Comparison of ENCODE assay signal across 8 cellular contexts in genomic region chr17:27496501-27496943, GRCh38. TPM values are rescaled to one million over a fixed set of nuclear protein-coding genes. Genes with fewer than 3 reads are reported as not detected.
DNase-seq lines count a peak whose midpoint lies in the region; ATAC-seq and TF ChIP-seq lines count a peak whose summit lies in the region.

No MANE protein-coding gene starts in this region.

- H3K36me3 Mint-ChIP-seq in T-helper 2 cell treated with Interferon-gamma antibody and Interleukin-4, amounts not matched to agents 5 μg/mL and 100 μg/mL, for 36 hours (ENCODE audit: low read depth), result peaks cover 22% of the 10 kb centered on the region

- H3K27me3 ChIP-seq in BE2C, result no peaks in the 10 kb centered on the region
- H3K27me3 ChIP-seq in PC-3 (ENCODE audit: low read length), result no peaks in the 10 kb centered on the region

- intact Hi-C loops in PC-3 (cut with micrococcal nuclease), result no loop called here

- H3K4me2 ChIP-seq in PC-3 (ENCODE audit: low read length), result no peak overlapping the region

- no peak overlapping the region for H3K4me3 ChIP-seq in BE2C (ENCODE audit: low read depth, low read length)
- no peak overlapping the region for H3K4me3 ChIP-seq in PC-3 (ENCODE audit: low read length)

- H3K27ac ChIP-seq in PC-3 (ENCODE audit: low read length), result no peak overlapping the region

- H4K20me1 ChIP-seq in PC-3 (ENCODE audit: low read length), result no peaks in the 10 kb centered on the region

- H3K36me3 ChIP-seq in BE2C (no peaks in the 10 kb centered on the region), PC-3 (ENCODE audit: low read depth, low read length) (no peaks in the 10 kb centered on the region)

- H3K4me1 ChIP-seq in BE2C (no peaks in the 10 kb centered on the region), PC-3 (ENCODE audit: insufficient read depth, low read length) (peaks cover 18% of the 10 kb centered on the region)

- ATAC-seq in HG02571 (IDR thresholded peaks at IDR 0.05; ENCODE audit: unreplicated experiment), result no peak
- ATAC-seq in PC-3, result no peak

- POLR2A ChIA-PET in PC-3 (lab: Charles Lee; ENCODE audit: unreplicated experiment), result no interaction called here

- CTCF ChIA-PET in PC-3 (lab: Charles Lee), result no interaction called here

- peak overlapping the region; percentile 52 for H3K27ac Mint-ChIP-seq in T-helper 2 cell treated with Interferon-gamma antibody and Interleukin-4, amounts not matched to agents 5 μg/mL and 100 μg/mL, for 36 hours

- DNase-seq in T-helper 2 cell treated with Interferon-gamma antibody and Interleukin-4, amounts not matched to agents 5 μg/mL and 100 μg/mL, for 36 hours (ENCODE audit: low spot score), result no peak
- DNase-seq in T-helper 2 cell, result no peak
- peak; percentile 91 for DNase-seq in HuH-7 (ENCODE audit: low spot score)
- DNase-seq in iPS-NIHi7 (ENCODE audit: extremely low spot score), result peak; percentile 65
- no peak for DNase-seq in BE2C
- no peak for DNase-seq in hypothalamus (lab: John Stamatoyannopoulos, UW)
- DNase-seq in PC-3, result no peak

- H3K9ac ChIP-seq in PC-3 (ENCODE audit: low read length), result no peak overlapping the region

- H3K9me3 ChIP-seq in BE2C, result no peaks in the 10 kb centered on the region
- no peaks in the 10 kb centered on the region for H3K9me3 ChIP-seq in PC-3 (ENCODE audit: low read length)

- TF ChIP-seq CTCF in BE2C (IDR thresholded peaks at IDR 0.05; ENCODE audit: low read depth, low read length), result no peak
- no peak for TF ChIP-seq CTCF in PC-3 (conservative IDR thresholded peaks at IDR 0.05; ENCODE audit: low read depth, low read length)

- peaks cover 6% of the 10 kb centered on the region for H3K4me1 Mint-ChIP-seq in T-helper 2 cell treated with Interferon-gamma antibody and Interleukin-4, amounts not matched to agents 5 μg/mL and 100 μg/mL, for 36 hours (ENCODE audit: low read depth)

- peaks cover 13% of the 10 kb centered on the region for H3K9me3 Mint-ChIP-seq in T-helper 2 cell treated with Interferon-gamma antibody and Interleukin-4, amounts not matched to agents 5 μg/mL and 100 μg/mL, for 36 hours

- no peaks in the 10 kb centered on the region for H3K9me2 ChIP-seq in PC-3 (replicated peaks; ENCODE audit: low read length)

- H3F3A ChIP-seq in PC-3 (ENCODE audit: low read length, unreplicated experiment), result no peaks in the 10 kb centered on the region

- H3K27me3 Mint-ChIP-seq in T-helper 2 cell treated with Interferon-gamma antibody and Interleukin-4, amounts not matched to agents 5 μg/mL and 100 μg/mL, for 36 hours (ENCODE audit: low read depth), result no peaks in the 10 kb centered on the region

- H3K79me2 ChIP-seq in PC-3 (ENCODE audit: low read length), result no peaks in the 10 kb centered on the region

- H2AFZ ChIP-seq in PC-3 (ENCODE audit: low read length), result no peak overlapping the region

- BruUV-seq in PC-3 (replicated peaks; lab: Mats Ljungman, UMichigan), result no TSS peak

- H3K4me3 Mint-ChIP-seq in T-helper 2 cell treated with Interferon-gamma antibody and Interleukin-4, amounts not matched to agents 5 μg/mL and 100 μg/mL, for 36 hours, result no peak overlapping the region

RNA-seq across cellular contexts. Expression of gene KSR1, which starts 40.3 kb away (rescaled TPM):
- polyA plus RNA-seq in BE2C (2012; ENCODE audit: insufficient read depth, insufficient read length, low read depth), result 21.3 TPM
- 1.0 and 5.8 TPM in 2 replicates for total RNA-seq in PC-3 (2014; rRNA removed)

Comparison
In these comparisons a context has a peak if more than half of its experiments do, and no peak if none do; other contexts are left out.
1. DNase-seq: peak in HuH-7 (single experiment) and iPS-NIHi7 (single experiment); none in T-helper 2 cell treated with Interferon-gamma antibody and Interleukin-4, amounts not matched to agents 5 μg/mL and 100 μg/mL, for 36 hours (single experiment), T-helper 2 cell (0 of 5), BE2C (single experiment), hypothalamus (0 of 51) and PC-3 (single experiment).